8 cellular contexts compared by ENCODE assay signal in genomic region chr1:93179886-93180722, GRCh38. TPM values are rescaled to one million over a fixed set of nuclear protein-coding genes. Genes with fewer than 3 reads are reported as not detected.
DNase-seq lines count a peak whose midpoint lies in the region; ATAC-seq, FAIRE-seq and TF ChIP-seq lines count a peak whose summit lies in the region.

TMED5 (minus strand) TSS chr1:93180413; CDS start chr1:93180242, 171 bp downstream.

- ATAC-seq in HG03442 (IDR thresholded peaks at IDR 0.05; ENCODE audit: unreplicated experiment), result peak; percentile 82

- H3K27ac ChIP-seq in kidney (ENCODE audit: low read depth in 2 of 2, low read length in 2 of 2), result peak within 1 kb of the TSS; percentile 99

- H3K4me3 ChIP-seq in BJ (ENCODE audit: low read depth, low read length), result peak within 1 kb of the TSS; percentile 94
- peak within 1 kb of the TSS; percentile 85 to 94 for H3K4me3 ChIP-seq in kidney (ENCODE audit: low read length in 2 of 2)

- H3K4me1 Mint-ChIP-seq in chondrocyte (ENCODE audit: low read depth), result peaks cover 28% of the 10 kb centered on the region

- H3K4me1 ChIP-seq in kidney (ENCODE audit: control insufficient read depth in 1 of 2, insufficient read depth in 1 of 2, low read depth in 1 of 2, low read length in 2 of 2), result peaks cover 0 to 16% of the 10 kb centered on the region in 2 donors

- H3K9me3 Mint-ChIP-seq in chondrocyte (ENCODE audit: low read depth), result no peaks in the 10 kb centered on the region

- CTCF ChIA-PET in BJ (lab: Yijun Ruan, JAX), result no interaction called here

- H3K9ac ChIP-seq in kidney (ENCODE audit: low read length in 2 of 2), result peak within 1 kb of the TSS; percentile 88 to 99

- DNase-seq in BJ (ENCODE audit: low read depth) (peak; percentile 91), GM19238 (ENCODE audit: insufficient read length, low spot score) (peak; percentile 68), NCI-H510A treated with DMSO at 0.1 percent for 48 hours (lab: John Stamatoyannopoulos, UW) (peak; percentile 99), chondrocyte (ENCODE audit: low spot score) (peak; percentile 99), kidney (peak; percentile 99)
- peak; percentile 88 to 90 for DNase-seq in activated CD4-positive, alpha-beta T cell treated with anti-CD3 and anti-CD28 coated beads for 24 hours (ENCODE audit: low read depth in 2 of 2)
- DNase-seq in stimulated activated CD4-positive, alpha-beta T cell treated with anti-CD3 and anti-CD28 coated beads, Interleukin-15, amount 100 ng/mL, for 24 hours, result peak; percentile 97

- TF ChIP-seq CTCF in BJ (IDR thresholded peaks at IDR 0.05; ENCODE audit: insufficient read depth, low read depth, low read length) (0 out of 2 replicates have a peak, but pooled peaks have one; percentile 26), chondrocyte (IDR thresholded peaks at IDR 0.05) (peak; percentile 56), kidney (IDR thresholded peaks at IDR 0.05; ENCODE audit: borderline replicate concordance, extremely low read depth, insufficient read depth) (peak; percentile 15)

- H3K27me3 Mint-ChIP-seq in chondrocyte (ENCODE audit: low read depth), result no peaks in the 10 kb centered on the region

- no peaks in the 10 kb centered on the region for H3K27me3 ChIP-seq in BJ (ENCODE audit: control insufficient read depth, insufficient read depth, low read length)

- H3K9me3 ChIP-seq in kidney (ENCODE audit: control insufficient read depth in 1 of 2, low read length in 2 of 2), result no peaks in the 10 kb centered on the region

- intact Hi-C loops in kidney (cut with DNase I), result no loop called here

- H3K4me3 Mint-ChIP-seq in chondrocyte (ENCODE audit: unreplicated experiment), result peak within 1 kb of the TSS; percentile 97

- peak; percentile 67 for FAIRE-seq in kidney (lab: Jason Lieb, UNC)

- H3K36me3 ChIP-seq in BJ (ENCODE audit: control insufficient read depth, insufficient read depth, low read length) (peaks cover 2% of the 10 kb centered on the region; the same call in 1 of the 2 replicates), kidney (ENCODE audit: control insufficient read depth in 1 of 2, insufficient read depth in 2 of 2, low read length in 2 of 2) (no peaks in the 10 kb centered on the region)

- POLR2A ChIA-PET in BJ (lab: Charles Lee), result no interaction called here

- peak within 1 kb of the TSS; percentile 100 for H3K27ac Mint-ChIP-seq in chondrocyte (ENCODE audit: unreplicated experiment)

- H3K36me3 Mint-ChIP-seq in chondrocyte (ENCODE audit: low read depth), result peaks cover 2% of the 10 kb centered on the region

RNA-seq across cellular contexts. Expression of gene TMED5, which starts in this region (rescaled TPM):
- polyA plus RNA-seq in BJ (2011; rRNA removed) (25.0 and 43.0 TPM in 2 replicates), kidney (ENCODE audit: insufficient read depth, low read depth, low replicate concordance) (45.3 TPM)
- 15.5 and 16.6 TPM in 2 replicates for polyA minus RNA-seq in BJ (2011; rRNA and poly(A)+ RNA removed)
- total RNA-seq in chondrocyte (23.5 to 34.6 TPM (median 33.6 TPM) in 3 replicates), kidney (55.2 TPM)

Comparison
In these comparisons a context has a peak if more than half of its experiments do, and no peak if none do; other contexts are left out.
1. Peak in every context shown above with its lines: DNase-seq, ATAC-seq, H3K4me3 ChIP-seq and H3K27ac ChIP-seq.